1 cellular context compared by ENCODE assay signal in genomic region chr7:33005193-33005592, GRCh38.
A peak's percentile ranks its signal among the peaks of the same experiment; 100 is the strongest.
TF ChIP-seq lines count a peak whose summit lies in the region.

No MANE protein-coding gene starts in this region.

TF ChIP-seq in liver, 16 proteins besides CTCF, POLR2A, EP300 and RAD21 (continued from another document):
- peak; percentile 18 for TF ChIP-seq REST (IDR thresholded peaks at IDR 0.05)
